7 cellular contexts compared by ENCODE assay signal in genomic region chr20:290081-290831, GRCh38. TPM values are rescaled to one million over a fixed set of nuclear protein-coding genes. Genes with fewer than 3 reads are reported as not detected.
DNase-seq lines count a peak whose midpoint lies in the region; ATAC-seq, FAIRE-seq and TF ChIP-seq lines count a peak whose summit lies in the region.

C20orf96 (minus strand) TSS chr20:290750; CDS start chr20:290610, 140 bp downstream.

- no peaks in the 10 kb centered on the region for H3K36me3 ChIP-seq in astrocyte (ENCODE audit: insufficient read depth, low read length)
- H3K36me3 ChIP-seq in hepatocyte (replicated peaks; ENCODE audit: insufficient read depth, low read depth): no peaks in the 10 kb centered on the region

- 1% methylated on average over 35 of the region's 43 CpGs for WGBS in hepatocyte (ENCODE audit: low lambda C conversion rate, missing lambda C conversion rate)

- FAIRE-seq in astrocyte (lab: Jason Lieb, UNC): no peak

- H3K4me2 ChIP-seq in astrocyte (ENCODE audit: low read length) (peak within 1 kb of the TSS; percentile 93), hepatocyte (peak within 1 kb of the TSS; percentile 79)

- no peaks in the 10 kb centered on the region for H3K9me3 ChIP-seq in astrocyte (ENCODE audit: insufficient read depth, low read depth, low read length)
- H3K9me3 ChIP-seq in hepatocyte (ENCODE audit: low read depth): no peaks in the 10 kb centered on the region

- peak; percentile 90 for ATAC-seq in GM18498 (IDR thresholded peaks at IDR 0.05; ENCODE audit: unreplicated experiment)
- ATAC-seq in HG02885 (IDR thresholded peaks at IDR 0.05; ENCODE audit: poor library complexity, unreplicated experiment): peak; percentile 90

- DNase-seq in NCI-H187 treated with DMSO at 0.1 percent for 48 hours (lab: John Stamatoyannopoulos, UW) (peak; percentile 61), T-helper 22 cell (ENCODE audit: low read depth) (peak; percentile 67), astrocyte (ENCODE audit: low read depth) (peak; percentile 80), hepatocyte (ENCODE audit: low spot score) (peak; percentile 95), retinal pigment epithelial cell (ENCODE audit: low read depth) (peak; percentile 72)

- peak; percentile 36 for TF ChIP-seq CTCF in astrocyte (IDR thresholded peaks at IDR 0.05; ENCODE audit: insufficient read depth, low read depth, low read length)
- TF ChIP-seq CTCF in hepatocyte (IDR thresholded peaks at IDR 0.05; ENCODE audit: poor library complexity): peak; percentile 28
- TF ChIP-seq CTCF in retinal pigment epithelial cell (conservative IDR thresholded peaks at IDR 0.05; ENCODE audit: low read depth, low read length): peak; percentile 56

- no peaks in the 10 kb centered on the region for H3K27me3 Mint-ChIP-seq in astrocyte (ENCODE audit: low read depth, unreplicated experiment)

- peak within 1 kb of the TSS; percentile 85 for H3K4me3 ChIP-seq in astrocyte (ENCODE audit: insufficient read depth, low read depth, low read length)
- peak within 1 kb of the TSS; percentile 57 for H3K4me3 ChIP-seq in hepatocyte
- H3K4me3 ChIP-seq in retinal pigment epithelial cell (ENCODE audit: low read length): peak within 1 kb of the TSS; percentile 97

- H3K4me1 ChIP-seq in astrocyte (ENCODE audit: insufficient read depth, low read length) (peaks cover 20% of the 10 kb centered on the region), hepatocyte (ENCODE audit: insufficient read depth) (peaks cover 10% of the 10 kb centered on the region)

- peaks cover 2% of the 10 kb centered on the region for H3K4me1 Mint-ChIP-seq in astrocyte (ENCODE audit: low read depth, unreplicated experiment)

- H3K27me3 ChIP-seq in astrocyte (ENCODE audit: insufficient read depth, low read length) (no peaks in the 10 kb centered on the region), hepatocyte (no peaks in the 10 kb centered on the region)

- H3K36me3 Mint-ChIP-seq in astrocyte (ENCODE audit: low read depth, unreplicated experiment): no peaks in the 10 kb centered on the region

- H3K9me3 Mint-ChIP-seq in astrocyte (ENCODE audit: unreplicated experiment): no peaks in the 10 kb centered on the region

- H2AFZ ChIP-seq in astrocyte (ENCODE audit: low read depth, low read length): peak within 1 kb of the TSS; percentile 91
- H2AFZ ChIP-seq in hepatocyte: peak within 1 kb of the TSS; percentile 86

- H3K9me2 ChIP-seq in hepatocyte (replicated peaks; ENCODE audit: insufficient read depth): no peaks in the 10 kb centered on the region

- H3K9ac ChIP-seq in astrocyte (ENCODE audit: low read length): peak within 1 kb of the TSS; percentile 85

- peak within 1 kb of the TSS; percentile 88 for H3K27ac Mint-ChIP-seq in astrocyte (ENCODE audit: unreplicated experiment)

- H4K20me1 ChIP-seq in astrocyte (ENCODE audit: insufficient read depth, low read length): no peaks in the 10 kb centered on the region
- H4K20me1 ChIP-seq in hepatocyte (ENCODE audit: insufficient read depth, poor library complexity, severe bottlenecking): no peaks in the 10 kb centered on the region

- no peak within 1 kb of the TSS for H3K4me3 Mint-ChIP-seq in astrocyte (ENCODE audit: unreplicated experiment)

- H3K79me2 ChIP-seq in astrocyte (ENCODE audit: insufficient read depth, low read length) (peaks cover 10% of the 10 kb centered on the region), hepatocyte (peaks cover 17% of the 10 kb centered on the region)

- H3K27ac ChIP-seq in astrocyte (ENCODE audit: low read depth, low read length) (peak within 1 kb of the TSS; percentile 81), hepatocyte (peak within 1 kb of the TSS; percentile 81)

RNA-seq across cellular contexts. Expression of gene C20orf96, which starts in this region (rescaled TPM):
- 10.1 and 10.7 TPM in 2 replicates for total RNA-seq in astrocyte
- 2.9 and 3.5 TPM in 2 replicates for total RNA-seq in hepatocyte
- polyA plus RNA-seq in hepatocyte: 10.6 and 14.0 TPM in 2 replicates

Comparison
In these comparisons a context has a peak if more than half of its experiments do, and no peak if none do; other contexts are left out.
1. Peak in every context shown above with its lines: DNase-seq, ATAC-seq, H3K4me3 ChIP-seq and H3K27ac ChIP-seq.